In the genomic region with DNA sequence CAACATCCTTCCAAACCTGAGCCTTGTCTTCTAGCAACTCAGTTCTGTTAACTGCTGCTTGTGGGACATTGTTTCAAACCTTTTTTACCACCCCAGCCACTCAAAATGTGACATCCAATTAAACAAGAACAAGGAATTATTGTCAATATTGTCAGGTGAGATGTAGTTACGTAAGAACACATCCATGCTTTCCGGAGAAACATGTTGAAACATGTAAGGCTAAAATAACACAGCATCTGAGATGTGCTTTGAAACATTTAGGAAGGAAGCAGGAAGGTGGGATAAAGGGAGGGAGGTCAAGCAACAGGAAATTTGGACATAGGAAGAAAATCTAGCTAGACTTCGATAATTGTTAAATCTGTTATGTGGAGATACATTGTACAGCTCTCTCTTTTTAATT, we compare ENCODE assay signal across 2 cellular contexts.
TF ChIP-seq lines count a peak whose summit lies in the region.

No MANE protein-coding gene starts in this region.

TF ChIP-seq in GM23338, 12 proteins besides CTCF, POLR2A, EP300 and RAD21:
- TF ChIP-seq REST (IDR thresholded peaks at IDR 0.05; ENCODE audit: unreplicated experiment), result no peak

TF ChIP-seq in H1, 55 proteins besides CTCF, POLR2A, EP300 and RAD21:
- TF ChIP-seq MAFK (IDR thresholded peaks at IDR 0.05; ENCODE audit: low read depth, low read length), result no peak
- TF ChIP-seq E2F6 (IDR thresholded peaks at IDR 0.05), result no peak
- TF ChIP-seq SP4 (IDR thresholded peaks at IDR 0.05; ENCODE audit: low read length), result no peak
- no peak for TF ChIP-seq EGR1 (IDR thresholded peaks at IDR 0.05; ENCODE audit: borderline replicate concordance, low read depth, low read length)
- TF ChIP-seq CREB1 (IDR thresholded peaks at IDR 0.05), result no peak
- TF ChIP-seq, protein P1, sequence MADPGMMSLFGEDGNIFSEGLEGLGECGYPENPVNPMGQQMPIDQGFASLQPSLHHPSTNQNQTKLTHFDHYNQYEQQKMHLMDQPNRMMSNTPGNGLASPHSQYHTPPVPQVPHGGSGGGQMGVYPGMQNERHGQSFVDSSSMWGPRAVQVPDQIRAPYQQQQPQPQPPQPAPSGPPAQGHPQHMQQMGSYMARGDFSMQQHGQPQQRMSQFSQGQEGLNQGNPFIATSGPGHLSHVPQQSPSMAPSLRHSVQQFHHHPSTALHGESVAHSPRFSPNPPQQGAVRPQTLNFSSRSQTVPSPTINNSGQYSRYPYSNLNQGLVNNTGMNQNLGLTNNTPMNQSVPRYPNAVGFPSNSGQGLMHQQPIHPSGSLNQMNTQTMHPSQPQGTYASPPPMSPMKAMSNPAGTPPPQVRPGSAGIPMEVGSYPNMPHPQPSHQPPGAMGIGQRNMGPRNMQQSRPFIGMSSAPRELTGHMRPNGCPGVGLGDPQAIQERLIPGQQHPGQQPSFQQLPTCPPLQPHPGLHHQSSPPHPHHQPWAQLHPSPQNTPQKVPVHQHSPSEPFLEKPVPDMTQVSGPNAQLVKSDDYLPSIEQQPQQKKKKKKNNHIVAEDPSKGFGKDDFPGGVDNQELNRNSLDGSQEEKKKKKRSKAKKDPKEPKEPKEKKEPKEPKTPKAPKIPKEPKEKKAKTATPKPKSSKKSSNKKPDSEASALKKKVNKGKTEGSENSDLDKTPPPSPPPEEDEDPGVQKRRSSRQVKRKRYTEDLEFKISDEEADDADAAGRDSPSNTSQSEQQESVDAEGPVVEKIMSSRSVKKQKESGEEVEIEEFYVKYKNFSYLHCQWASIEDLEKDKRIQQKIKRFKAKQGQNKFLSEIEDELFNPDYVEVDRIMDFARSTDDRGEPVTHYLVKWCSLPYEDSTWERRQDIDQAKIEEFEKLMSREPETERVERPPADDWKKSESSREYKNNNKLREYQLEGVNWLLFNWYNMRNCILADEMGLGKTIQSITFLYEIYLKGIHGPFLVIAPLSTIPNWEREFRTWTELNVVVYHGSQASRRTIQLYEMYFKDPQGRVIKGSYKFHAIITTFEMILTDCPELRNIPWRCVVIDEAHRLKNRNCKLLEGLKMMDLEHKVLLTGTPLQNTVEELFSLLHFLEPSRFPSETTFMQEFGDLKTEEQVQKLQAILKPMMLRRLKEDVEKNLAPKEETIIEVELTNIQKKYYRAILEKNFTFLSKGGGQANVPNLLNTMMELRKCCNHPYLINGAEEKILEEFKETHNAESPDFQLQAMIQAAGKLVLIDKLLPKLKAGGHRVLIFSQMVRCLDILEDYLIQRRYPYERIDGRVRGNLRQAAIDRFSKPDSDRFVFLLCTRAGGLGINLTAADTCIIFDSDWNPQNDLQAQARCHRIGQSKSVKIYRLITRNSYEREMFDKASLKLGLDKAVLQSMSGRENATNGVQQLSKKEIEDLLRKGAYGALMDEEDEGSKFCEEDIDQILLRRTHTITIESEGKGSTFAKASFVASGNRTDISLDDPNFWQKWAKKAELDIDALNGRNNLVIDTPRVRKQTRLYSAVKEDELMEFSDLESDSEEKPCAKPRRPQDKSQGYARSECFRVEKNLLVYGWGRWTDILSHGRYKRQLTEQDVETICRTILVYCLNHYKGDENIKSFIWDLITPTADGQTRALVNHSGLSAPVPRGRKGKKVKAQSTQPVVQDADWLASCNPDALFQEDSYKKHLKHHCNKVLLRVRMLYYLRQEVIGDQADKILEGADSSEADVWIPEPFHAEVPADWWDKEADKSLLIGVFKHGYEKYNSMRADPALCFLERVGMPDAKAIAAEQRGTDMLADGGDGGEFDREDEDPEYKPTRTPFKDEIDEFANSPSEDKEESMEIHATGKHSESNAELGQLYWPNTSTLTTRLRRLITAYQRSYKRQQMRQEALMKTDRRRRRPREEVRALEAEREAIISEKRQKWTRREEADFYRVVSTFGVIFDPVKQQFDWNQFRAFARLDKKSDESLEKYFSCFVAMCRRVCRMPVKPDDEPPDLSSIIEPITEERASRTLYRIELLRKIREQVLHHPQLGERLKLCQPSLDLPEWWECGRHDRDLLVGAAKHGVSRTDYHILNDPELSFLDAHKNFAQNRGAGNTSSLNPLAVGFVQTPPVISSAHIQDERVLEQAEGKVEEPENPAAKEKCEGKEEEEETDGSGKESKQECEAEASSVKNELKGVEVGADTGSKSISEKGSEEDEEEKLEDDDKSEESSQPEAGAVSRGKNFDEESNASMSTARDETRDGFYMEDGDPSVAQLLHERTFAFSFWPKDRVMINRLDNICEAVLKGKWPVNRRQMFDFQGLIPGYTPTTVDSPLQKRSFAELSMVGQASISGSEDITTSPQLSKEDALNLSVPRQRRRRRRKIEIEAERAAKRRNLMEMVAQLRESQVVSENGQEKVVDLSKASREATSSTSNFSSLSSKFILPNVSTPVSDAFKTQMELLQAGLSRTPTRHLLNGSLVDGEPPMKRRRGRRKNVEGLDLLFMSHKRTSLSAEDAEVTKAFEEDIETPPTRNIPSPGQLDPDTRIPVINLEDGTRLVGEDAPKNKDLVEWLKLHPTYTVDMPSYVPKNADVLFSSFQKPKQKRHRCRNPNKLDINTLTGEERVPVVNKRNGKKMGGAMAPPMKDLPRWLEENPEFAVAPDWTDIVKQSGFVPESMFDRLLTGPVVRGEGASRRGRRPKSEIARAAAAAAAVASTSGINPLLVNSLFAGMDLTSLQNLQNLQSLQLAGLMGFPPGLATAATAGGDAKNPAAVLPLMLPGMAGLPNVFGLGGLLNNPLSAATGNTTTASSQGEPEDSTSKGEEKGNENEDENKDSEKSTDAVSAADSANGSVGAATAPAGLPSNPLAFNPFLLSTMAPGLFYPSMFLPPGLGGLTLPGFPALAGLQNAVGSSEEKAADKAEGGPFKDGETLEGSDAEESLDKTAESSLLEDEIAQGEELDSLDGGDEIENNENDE (IDR thresholded peaks at IDR 0.05; ENCODE audit: insufficient replicate concordance, low read length), result no peak
- no peak for TF ChIP-seq SP1 (IDR thresholded peaks at IDR 0.05; ENCODE audit: low read depth, low read length)
- TF ChIP-seq TAF7 (optimal IDR thresholded peaks at IDR 0.05; ENCODE audit: borderline replicate concordance, low read depth, low read length), result no peak
- no peak for TF ChIP-seq GABPA (IDR thresholded peaks at IDR 0.05; ENCODE audit: borderline replicate concordance, insufficient read depth, low read length)
- TF ChIP-seq, protein P2, sequence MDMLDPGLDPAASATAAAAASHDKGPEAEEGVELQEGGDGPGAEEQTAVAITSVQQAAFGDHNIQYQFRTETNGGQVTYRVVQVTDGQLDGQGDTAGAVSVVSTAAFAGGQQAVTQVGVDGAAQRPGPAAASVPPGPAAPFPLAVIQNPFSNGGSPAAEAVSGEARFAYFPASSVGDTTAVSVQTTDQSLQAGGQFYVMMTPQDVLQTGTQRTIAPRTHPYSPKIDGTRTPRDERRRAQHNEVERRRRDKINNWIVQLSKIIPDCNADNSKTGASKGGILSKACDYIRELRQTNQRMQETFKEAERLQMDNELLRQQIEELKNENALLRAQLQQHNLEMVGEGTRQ (IDR thresholded peaks at IDR 0.05; ENCODE audit: low read length), result no peak
- TF ChIP-seq RFX5 (IDR thresholded peaks at IDR 0.05; ENCODE audit: borderline replicate concordance, low read depth, low read length), result no peak
- no peak for TF ChIP-seq ASH2L (IDR thresholded peaks at IDR 0.05; ENCODE audit: low read length)
TF ChIP-seq in H1: peak in this region for 0.
